Comparison of ENCODE assay signal across 28 cellular contexts in the genomic region with DNA sequence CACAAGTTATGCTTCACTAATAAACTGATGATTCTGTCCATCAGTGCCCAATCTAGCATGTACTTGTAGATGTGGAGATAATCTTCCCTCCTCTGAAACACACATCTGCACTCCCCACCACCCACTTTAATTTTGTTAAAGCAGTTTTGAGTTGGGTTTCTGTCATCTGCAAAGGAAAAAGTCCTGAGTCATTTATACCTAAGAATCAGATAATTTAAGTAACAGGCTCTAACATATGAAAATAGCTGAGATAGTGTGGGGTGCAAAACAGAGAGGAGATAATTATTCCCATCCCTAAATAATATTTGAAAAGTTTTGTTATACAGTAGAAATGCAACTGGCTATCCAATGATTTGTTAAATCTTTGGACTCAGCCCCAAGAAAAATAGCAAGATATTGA.
"Had no signal": no experiment of that assay in that cellular context is flagged by ENCODE, and none has a peak within 500 bp of the region (broad histone marks: within the 10 kb centered on the region; RNA-seq: fewer than 3 reads in every experiment).

No MANE protein-coding gene starts in this region.

- DNase-seq: activated B cell treated with CpG ODN at 0.5 μM for 24 hours; activated CD4-positive, alpha-beta T cell treated with anti-CD3 and anti-CD28 coated beads for 48 hours; activated CD4-positive, alpha-beta T cell treated with anti-CD3 and anti-CD28 coated beads, Interleukin-2, amount 50 U/mL, for 1 hour; activated CD4-positive, alpha-beta T cell treated with anti-CD3 and anti-CD28 coated beads, Interleukin-2, amount 50 U/mL, for 48 hours; activated CD8-positive, alpha-beta memory T cell treated with anti-CD3 and anti-CD28 coated beads for 24 hours; activated CD8-positive, alpha-beta T cell treated with anti-CD3 and anti-CD28 coated beads for 36 hours; activated gamma-delta T cell; activated naive CD4-positive, alpha-beta T cell; activated naive CD4-positive, alpha-beta T cell treated with anti-CD3 and anti-CD28 coated beads, Interleukin-2, amount 10 ng/mL, durations not matched to agents 7 days and 5 days; activated naive CD8-positive, alpha-beta T cell treated with anti-CD3 and anti-CD28 coated beads, Interleukin-2, amount 10 ng/mL, durations not matched to agents 7 days and 5 days; activated T-cell treated with anti-CD3 and anti-CD28 coated beads, Interleukin-2, amount 50 U/mL, for 4 hours; amniotic stem cell; anterior cingulate cortex; brain microvascular endothelial cell; effector CD4-positive, alpha-beta T cell; effector memory CD8-positive, alpha-beta T cell; erythroblast; foreskin keratinocyte; gastrocnemius medialis; glutamatergic neuron; heart left ventricle; T-helper 17 cell; T1000; WERI-Rb-1 had no signal

- H3K9me3 ChIP-seq: esophagus muscularis mucosa, gastrocnemius medialis had no signal

- H3K4me3 ChIP-seq: coronary artery, esophagus muscularis mucosa, gastrocnemius medialis, heart left ventricle had no signal

- H3K36me3 ChIP-seq: brain microvascular endothelial cell, esophagus muscularis mucosa, gastrocnemius medialis, heart left ventricle, WERI-Rb-1 had no signal

- H3K27ac ChIP-seq: brain microvascular endothelial cell, coronary artery, esophagus muscularis mucosa, foreskin keratinocyte, gastrocnemius medialis, heart left ventricle, WERI-Rb-1 had no signal

- H3K4me1 ChIP-seq: esophagus muscularis mucosa, foreskin keratinocyte, gastrocnemius medialis had no signal

- ATAC-seq: activated CD4-positive, CD25-positive, alpha-beta regulatory T cell treated with anti-CD3 and anti-CD28 coated beads, Interleukin-2, amount 50 U/mL, for 24 hours; activated CD8-positive, alpha-beta T cell treated with anti-CD3 and anti-CD28 coated beads for 36 hours; activated naive CD4-positive, alpha-beta T cell treated with anti-CD3 and anti-CD28 coated beads, Interleukin-2, amount 50 U/mL, for 72 hours; activated T-cell treated with anti-CD3 and anti-CD28 coated beads, Interleukin-2, amount 50 U/mL, for 4 hours; effector memory CD8-positive, alpha-beta T cell; foreskin keratinocyte; gastrocnemius medialis; heart left ventricle; T-helper 17 cell had no signal

- H3K27me3 ChIP-seq: brain microvascular endothelial cell, foreskin keratinocyte, gastrocnemius medialis, heart left ventricle had no signal
